ENCODE assay signal across 9 cellular contexts in the genomic region with DNA sequence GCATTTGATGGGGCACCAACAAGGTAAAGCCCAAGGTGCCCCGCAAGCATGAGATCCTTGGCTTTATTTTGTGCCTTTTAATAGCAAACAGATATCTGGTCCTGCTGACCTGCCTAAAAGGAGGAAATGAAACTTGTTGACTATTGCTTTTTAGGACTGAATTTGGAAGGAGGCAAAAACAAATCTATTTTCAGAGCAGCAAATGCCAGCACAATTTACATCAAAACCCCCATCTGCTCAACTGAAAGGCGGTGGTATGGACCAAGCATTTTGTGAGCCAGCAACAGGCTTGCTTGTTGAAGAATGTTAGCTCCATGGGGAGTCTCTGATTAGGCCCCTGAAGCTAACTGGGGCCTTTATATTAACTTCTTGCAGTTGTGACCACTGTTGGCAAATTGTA.
DNase-seq lines count a peak whose midpoint lies in the region; ATAC-seq and TF ChIP-seq lines count a peak whose summit lies in the region.
"Had no signal": no experiment of that assay in that cellular context is flagged by ENCODE, and none has a peak within 500 bp of the region (broad histone marks: within the 10 kb centered on the region; RNA-seq: fewer than 3 reads in every experiment).

No MANE protein-coding gene starts in this region.

- no peak overlapping the region for H3K4me3 Mint-ChIP-seq in osteocyte (ENCODE audit: unreplicated experiment)

- no peak for TF ChIP-seq CTCF in osteocyte (IDR thresholded peaks at IDR 0.05)
- TF ChIP-seq CTCF in coronary artery (IDR thresholded peaks at IDR 0.05): no peak
- TF ChIP-seq CTCF in dorsolateral prefrontal cortex (IDR thresholded peaks at IDR 0.05 in 54 of 56, conservative IDR thresholded peaks at IDR 0.05 in 2 of 56; ENCODE audit: low read depth in 1 of 56, partially characterized antibody in 56 of 56): no peak

- H3K27me3 ChIP-seq in dorsolateral prefrontal cortex: no peaks in the 10 kb centered on the region

- H3K27ac ChIP-seq in coronary artery (no peak overlapping the region), dorsolateral prefrontal cortex (peak overlapping the region in 4 of 59 donors; percentile 3 to 20 (median 10))

- peak; percentile 52 for DNase-seq in germinal center (ENCODE audit: low spot score)
- DNase-seq in osteocyte (ENCODE audit: extremely low spot score, unreplicated experiment): no peak
- no peak for DNase-seq in superior temporal gyrus (ENCODE audit: extremely low spot score)
- no peak for DNase-seq in coronary artery (ENCODE audit: low spot score)
- DNase-seq in dorsolateral prefrontal cortex: no peak

- H3K4me3 ChIP-seq in coronary artery (no peak overlapping the region), dorsolateral prefrontal cortex (no peak overlapping the region)

- no peaks in the 10 kb centered on the region for H3K36me3 Mint-ChIP-seq in osteocyte (ENCODE audit: unreplicated experiment)

- peak; percentile 32 for ATAC-seq in GM18520 (IDR thresholded peaks at IDR 0.05; ENCODE audit: unreplicated experiment)
- peak; percentile 52 for ATAC-seq in GM21515 (IDR thresholded peaks at IDR 0.05; ENCODE audit: unreplicated experiment)
- peak; percentile 60 for ATAC-seq in HG03159 (IDR thresholded peaks at IDR 0.05; ENCODE audit: unreplicated experiment)
- ATAC-seq: activated CD4-positive, CD25-positive, alpha-beta regulatory T cell treated with anti-CD3 and anti-CD28 coated beads, Interleukin-2, amount 50 U/mL, for 24 hours had no signal

- peaks cover 13% of the 10 kb centered on the region for H3K27me3 Mint-ChIP-seq in osteocyte (ENCODE audit: unreplicated experiment)

- peaks cover 13% of the 10 kb centered on the region for H3K4me1 Mint-ChIP-seq in osteocyte (ENCODE audit: unreplicated experiment)

- peaks cover 4% of the 10 kb centered on the region for H3K9me3 Mint-ChIP-seq in osteocyte (ENCODE audit: unreplicated experiment)

- intact Hi-C loops in dorsolateral prefrontal cortex (cut with DNase I): no loop called here

- no peak overlapping the region for H3K27ac Mint-ChIP-seq in osteocyte (ENCODE audit: unreplicated experiment)
